In the genomic region with DNA sequence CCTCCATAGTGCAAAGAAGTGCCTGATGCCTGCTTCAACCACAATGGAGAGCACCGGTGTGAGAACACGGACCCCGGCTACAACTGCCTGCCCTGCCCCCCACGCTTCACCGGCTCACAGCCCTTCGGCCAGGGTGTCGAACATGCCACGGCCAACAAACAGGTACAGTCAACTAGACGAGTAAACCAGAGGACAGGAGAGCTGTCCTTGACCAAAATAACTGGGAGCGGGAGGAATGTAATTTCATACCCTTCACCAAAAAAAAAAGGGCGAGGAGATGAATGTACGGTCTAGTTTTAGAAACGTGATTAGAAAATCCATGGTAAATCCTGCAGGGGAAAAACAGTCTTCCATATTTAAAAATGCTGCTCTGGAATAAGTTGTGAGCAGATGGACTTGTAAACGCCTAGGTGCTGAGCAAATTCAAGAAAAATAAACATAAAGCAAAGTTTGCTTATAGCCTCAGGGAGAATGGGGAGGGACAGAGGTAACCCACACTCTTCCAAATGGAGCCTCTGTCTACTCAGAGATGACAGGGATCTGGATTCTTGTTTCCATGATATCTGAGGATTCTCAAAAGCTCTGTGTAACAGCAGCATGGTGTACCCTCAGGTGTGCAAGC, we compare ENCODE assay signal across 27 cellular contexts. TPM values are rescaled to one million over a fixed set of nuclear protein-coding genes. Genes with fewer than 3 reads are reported as not detected.
DNase-seq lines count a peak whose midpoint lies in the region; ATAC-seq and TF ChIP-seq lines count a peak whose summit lies in the region.
"Had no signal": no experiment of that assay in that cellular context is flagged by ENCODE, and none has a peak within 500 bp of the region (broad histone marks: within the 10 kb centered on the region; RNA-seq: fewer than 3 reads in every experiment).

No MANE protein-coding gene starts in this region.

- no peaks in the 10 kb centered on the region for H3K79me2 ChIP-seq in mesendoderm (ENCODE audit: control insufficient read depth, insufficient read depth, low read length)

- intact Hi-C loops in Calu3 (cut with micrococcal nuclease; ENCODE audit: unreplicated experiment): loop anchor here (10.0 kb wide), 2 partner anchors 185 to 595 kb away; no protein-coding TSS in a partner anchor

- no peaks in the 10 kb centered on the region for H3K27me3 Mint-ChIP-seq in osteocyte (ENCODE audit: unreplicated experiment)
- H3K27me3 Mint-ChIP-seq in activated CD8-positive, alpha-beta memory T cell treated with anti-CD3 and anti-CD28 coated beads, Interleukin-2, amount 10 ng/mL, durations not matched to agents 7 days and 5 days: peaks cover 3% of the 10 kb centered on the region
- no peaks in the 10 kb centered on the region for H3K27me3 Mint-ChIP-seq in Calu3 (ENCODE audit: unreplicated experiment)
- H3K27me3 Mint-ChIP-seq: CD8-positive, alpha-beta memory T cell had no signal

- H3K36me3 ChIP-seq in SJCRH30 (peaks cover 82% of the 10 kb centered on the region), mesendoderm (ENCODE audit: control insufficient read depth, insufficient read depth, low read length) (peaks cover 12% of the 10 kb centered on the region)

- no peak overlapping the region for H4K8ac ChIP-seq in mesendoderm (ENCODE audit: low read depth, low read length)

- no peak overlapping the region for H4K5ac ChIP-seq in mesendoderm (ENCODE audit: low read length)

- H2BK5ac ChIP-seq in mesendoderm (ENCODE audit: low read length): no peak overlapping the region

- H2BK120ac ChIP-seq in mesendoderm (ENCODE audit: low read depth, low read length): no peak overlapping the region

- no CpG with 5 or more reads among the region's 14 CpGs for WGBS in mesendoderm (ENCODE audit: extremely low coverage, insufficient coverage, low lambda C conversion rate)

- H3K4me1 ChIP-seq in SJCRH30 (no peaks in the 10 kb centered on the region), mesendoderm (ENCODE audit: control insufficient read depth, low read depth, low read length) (no peaks in the 10 kb centered on the region)
- H3K4me1 ChIP-seq: ascending aorta had no signal

- H3K79me1 ChIP-seq in mesendoderm (ENCODE audit: low read length): no peaks in the 10 kb centered on the region

- H3K9ac ChIP-seq in mesendoderm (ENCODE audit: low read length): no peak overlapping the region

- no peaks in the 10 kb centered on the region for H3K27me3 ChIP-seq in SJCRH30
- no peaks in the 10 kb centered on the region for H3K27me3 ChIP-seq in mesendoderm (ENCODE audit: insufficient read depth, low read length, poor library complexity)
- H3K27me3 ChIP-seq: ascending aorta, right lobe of liver, suprapubic skin had no signal

- BruUV-seq in Calu3 (replicated peaks; lab: Mats Ljungman, UMichigan): no TSS peak

- CTCF ChIA-PET in RWPE1 (lab: Yijun Ruan, JAX) (no interaction called here), Calu3 (lab: Charles Lee) (no interaction called here)
- CTCF ChIA-PET in activated CD8-positive, alpha-beta memory T cell treated with anti-CD3 and anti-CD28 coated beads, Interleukin-2, amount 10 ng/mL, durations not matched to agents 7 days and 5 days (lab: Charles Lee): interaction anchor here (1.0 kb wide), 1 partner anchor 168 kb away, joined by 4 read pairs; no protein-coding TSS in a partner anchor

- no peak overlapping the region for H3K23ac ChIP-seq in mesendoderm (ENCODE audit: low read length)

- H3K4ac ChIP-seq in mesendoderm (ENCODE audit: low read depth, low read length): no peak overlapping the region

- H3K27ac Mint-ChIP-seq in osteocyte (ENCODE audit: unreplicated experiment): peak overlapping the region; percentile 15
- no peak overlapping the region for H3K27ac Mint-ChIP-seq in activated CD8-positive, alpha-beta memory T cell treated with anti-CD3 and anti-CD28 coated beads, Interleukin-2, amount 10 ng/mL, durations not matched to agents 7 days and 5 days
- H3K27ac Mint-ChIP-seq in Calu3 (ENCODE audit: unreplicated experiment): no peak overlapping the region
- H3K27ac Mint-ChIP-seq: CD8-positive, alpha-beta memory T cell had no signal

- DNase-seq in AG10803 (ENCODE audit: low read depth) (no peak), RWPE1 (ENCODE audit: low spot score) (no peak), fibroblast of mammary gland (ENCODE audit: low read depth) (peak; percentile 13), osteocyte (ENCODE audit: extremely low spot score, unreplicated experiment) (no peak), SJCRH30 (no peak), mesendoderm (no peak), Calu3 (no peak)
- DNase-seq in activated CD8-positive, alpha-beta memory T cell treated with anti-CD3 and anti-CD28 coated beads, Interleukin-2, amount 10 ng/mL, durations not matched to agents 7 days and 5 days: no peak
- DNase-seq: activated CD8-positive, alpha-beta memory T cell treated with anti-CD3 and anti-CD28 coated beads for 24 hours; activated naive CD4-positive, alpha-beta T cell treated with anti-CD3 and anti-CD28 coated beads, Interleukin-2, amount 50 U/mL, for 16 hours; activated T-cell treated with anti-CD3 and anti-CD28 coated beads, Interleukin-2, amount 50 U/mL, for 48 hours; CD8-positive, alpha-beta memory T cell; cerebellar nuclear complex; DMS79 treated with DMSO at 0.1 percent for 48 hours; effector CD8-positive, alpha-beta T cell; hippocampal formation; Karpas-422; lower lobe of right lung; NCI-H1092; NCI-H2029; NCI-H446 treated with DMSO at 0.1 percent for 48 hours; right lobe of liver; T1000 had no signal

- no peak overlapping the region for H3K4me2 ChIP-seq in mesendoderm (ENCODE audit: low read length)

- no peak overlapping the region for H3K4me3 Mint-ChIP-seq in osteocyte (ENCODE audit: unreplicated experiment)
- H3K4me3 Mint-ChIP-seq in activated CD8-positive, alpha-beta memory T cell treated with anti-CD3 and anti-CD28 coated beads, Interleukin-2, amount 10 ng/mL, durations not matched to agents 7 days and 5 days: no peak overlapping the region
- H3K4me3 Mint-ChIP-seq in Calu3 (ENCODE audit: low read depth, unreplicated experiment): no peak overlapping the region
- H3K4me3 Mint-ChIP-seq: CD8-positive, alpha-beta memory T cell had no signal

- H3K36me3 Mint-ChIP-seq in osteocyte (ENCODE audit: unreplicated experiment): peaks cover 89% of the 10 kb centered on the region
- no peaks in the 10 kb centered on the region for H3K36me3 Mint-ChIP-seq in activated CD8-positive, alpha-beta memory T cell treated with anti-CD3 and anti-CD28 coated beads, Interleukin-2, amount 10 ng/mL, durations not matched to agents 7 days and 5 days
- peaks cover 10% of the 10 kb centered on the region for H3K36me3 Mint-ChIP-seq in Calu3 (ENCODE audit: insufficient read depth, unreplicated experiment)

- peak overlapping the region; percentile 70 for H3K27ac ChIP-seq in RWPE1
- no peak overlapping the region for H3K27ac ChIP-seq in SJCRH30
- no peak overlapping the region for H3K27ac ChIP-seq in mesendoderm (ENCODE audit: low read depth, low read length)
- H3K27ac ChIP-seq: ascending aorta, lower lobe of right lung, suprapubic skin had no signal

- POLR2A ChIA-PET in RWPE1 (lab: Yijun Ruan, JAX; ENCODE audit: low non-redundant PET): no interaction called here

- no peak for TF ChIP-seq CTCF in AG10803 (conservative IDR thresholded peaks at IDR 0.05; ENCODE audit: low read length)
- TF ChIP-seq CTCF in RWPE1 (conservative IDR thresholded peaks at IDR 0.05; ENCODE audit: low read depth): no peak
- TF ChIP-seq CTCF in fibroblast of mammary gland (conservative IDR thresholded peaks at IDR 0.05; ENCODE audit: control insufficient read depth, insufficient read depth, low read depth, low read length): no peak
- TF ChIP-seq CTCF in osteocyte (IDR thresholded peaks at IDR 0.05): no peak
- TF ChIP-seq CTCF in Calu3 (IDR thresholded peaks at IDR 0.05; ENCODE audit: unreplicated experiment): no peak

- H3K4me3 ChIP-seq in AG10803 (ENCODE audit: low read length) (peak overlapping the region; percentile 87), fibroblast of mammary gland (ENCODE audit: control insufficient read depth, low read depth, low read length) (no peak overlapping the region), SJCRH30 (no peak overlapping the region), mesendoderm (ENCODE audit: low read length) (no peak overlapping the region)
- H3K4me3 ChIP-seq: ascending aorta, lower lobe of right lung, right lobe of liver, suprapubic skin had no signal

- H3K4me1 Mint-ChIP-seq in osteocyte (ENCODE audit: unreplicated experiment) (peaks cover 88% of the 10 kb centered on the region), Calu3 (ENCODE audit: low read depth, unreplicated experiment) (no peaks in the 10 kb centered on the region)
- H3K4me1 Mint-ChIP-seq in activated CD8-positive, alpha-beta memory T cell treated with anti-CD3 and anti-CD28 coated beads, Interleukin-2, amount 10 ng/mL, durations not matched to agents 7 days and 5 days: peaks cover 15% of the 10 kb centered on the region

- no peaks in the 10 kb centered on the region for H3K9me3 ChIP-seq in SJCRH30 (replicated peaks)
- H3K9me3 ChIP-seq: ascending aorta, lower lobe of right lung, right lobe of liver, suprapubic skin had no signal

- H3K18ac ChIP-seq in mesendoderm (ENCODE audit: low read length): no peak overlapping the region

- no peaks in the 10 kb centered on the region for H3K9me3 Mint-ChIP-seq in osteocyte (ENCODE audit: unreplicated experiment)
- no peaks in the 10 kb centered on the region for H3K9me3 Mint-ChIP-seq in activated CD8-positive, alpha-beta memory T cell treated with anti-CD3 and anti-CD28 coated beads, Interleukin-2, amount 10 ng/mL, durations not matched to agents 7 days and 5 days (ENCODE audit: low read depth)
- H3K9me3 Mint-ChIP-seq in Calu3 (ENCODE audit: low read depth, unreplicated experiment): no peaks in the 10 kb centered on the region
- H3K9me3 Mint-ChIP-seq: CD8-positive, alpha-beta memory T cell had no signal

- no peak for ATAC-seq in activated CD8-positive, alpha-beta memory T cell treated with anti-CD3 and anti-CD28 coated beads, Interleukin-2, amount 10 ng/mL, durations not matched to agents 7 days and 5 days
- ATAC-seq: activated CD4-positive, CD25-positive, alpha-beta regulatory T cell treated with anti-CD3 and anti-CD28 coated beads, Interleukin-2, amount 50 U/mL, for 24 hours; HCT116; lower lobe of right lung had no signal

- no peak overlapping the region for H2AK5ac ChIP-seq in mesendoderm (ENCODE audit: low read length)

- no peak overlapping the region for H3K56ac ChIP-seq in mesendoderm (ENCODE audit: low read length)

- no peak overlapping the region for H2BK15ac ChIP-seq in mesendoderm (replicated peaks; ENCODE audit: low read depth)

RNA-seq across cellular contexts. Expression of a gene that starts 8.4 kb away (rescaled TPM):
- total RNA-seq in osteocyte (812 and 849 TPM in 2 replicates), Calu3 (2022) (81.2 and 199 TPM in 2 replicates)
- 24.3 and 24.4 TPM in 2 replicates for total RNA-seq in SJCRH30 (2014; rRNA removed; shearing (Covaris generic))
- 1 to 10 TPM in 1 of 2 experiments, under 1 TPM in 1; 0.91 to 1.4 TPM for total RNA-seq in activated CD8-positive, alpha-beta memory T cell treated with anti-CD3 and anti-CD28 coated beads, Interleukin-2, amount 10 ng/mL, durations not matched to agents 7 days and 5 days
- 44.0 TPM for polyA plus RNA-seq in mesendoderm (2013, experiment 1 of 2)
- polyA plus RNA-seq in mesendoderm (2013, experiment 2 of 2): 41.5 TPM

Comparison
In these comparisons a context has a peak if more than half of its experiments do, and no peak if none do; other contexts are left out.
1. RNA of a gene that starts 8.4 kb away (total RNA-seq): 812 to 849 TPM in osteocyte, 81.2 to 199 TPM in Calu3 and 24.3 to 24.4 TPM in SJCRH30; 0.91 to 1.4 TPM in activated CD8-positive, alpha-beta memory T cell treated with anti-CD3 and anti-CD28 coated beads, Interleukin-2, amount 10 ng/mL, durations not matched to agents 7 days and 5 days; every median in the first group is over 10 times any median in the second.